In genomic region chr2:82834893-82835292, GRCh38 we compare ENCODE assay signal across 33 cellular contexts.
"Had no signal": no experiment of that assay in that cellular context is flagged by ENCODE, and none has a peak within 500 bp of the region (broad histone marks: within the 10 kb centered on the region; RNA-seq: fewer than 3 reads in every experiment).

No MANE protein-coding gene starts in this region.

- H3K4me3 ChIP-seq: adrenal gland, ascending aorta, body of pancreas, breast epithelium, cardiac muscle cell had no signal

- H3K27ac ChIP-seq: adrenal gland, ascending aorta, body of pancreas, brain microvascular endothelial cell, breast epithelium, cardiac muscle cell had no signal

- ATAC-seq: activated naive CD4-positive, alpha-beta T cell treated with anti-CD3 and anti-CD28 coated beads, Interleukin-2, amount 50 U/mL, for 72 hours; activated naive CD8-positive, alpha-beta T cell treated with anti-CD3 and anti-CD28 coated beads, Interleukin-2, amount 50 U/mL, for 24 hours; activated T-cell treated with anti-CD3 and anti-CD28 coated beads, Interleukin-2, amount 50 U/mL, for 4 hours; activated T-cell treated with anti-CD3 and anti-CD28 coated beads, Interleukin-2, amount 50 U/mL, for 72 hours; activated T-helper 17 cell treated with anti-CD3 and anti-CD28 coated beads, Interleukin-2, amount 50 U/mL, for 72 hours; body of pancreas had no signal

- H3K9me3 ChIP-seq: adrenal gland, ascending aorta, body of pancreas, breast epithelium had no signal

- H3K36me3 ChIP-seq: adrenal gland, ascending aorta, brain microvascular endothelial cell, breast epithelium, cardiac muscle cell had no signal

- DNase-seq: activated effector memory CD4-positive, alpha-beta T cell treated with anti-CD3 and anti-CD28 coated beads, Interleukin-2, amount 50 U/mL, for 16 hours; activated effector memory CD4-positive, alpha-beta T cell treated with Interleukin-2 at 50 U/mL for 16 hours; activated gamma-delta T cell; activated gamma-delta T cell treated with Interleukin-2 at 50 U/mL for 16 hours; activated naive CD4-positive, alpha-beta T cell; activated naive CD4-positive, alpha-beta T cell treated with anti-CD3 and anti-CD28 coated beads for 36 hours; activated naive CD4-positive, alpha-beta T cell treated with anti-CD3 and anti-CD28 coated beads, Interleukin-2, amount 10 ng/mL, durations not matched to agents 7 days and 5 days; activated naive CD4-positive, alpha-beta T cell treated with anti-CD3 and anti-CD28 coated beads, Interleukin-2, amount 50 U/mL, for 16 hours; activated naive CD4-positive, alpha-beta T cell treated with Interleukin-2 at 50 U/mL for 16 hours; activated naive CD8-positive, alpha-beta T cell treated with anti-CD3 and anti-CD28 coated beads for 36 hours; activated naive CD8-positive, alpha-beta T cell treated with anti-CD3 and anti-CD28 coated beads, Interleukin-2, amount 10 ng/mL, durations not matched to agents 7 days and 5 days; activated naive CD8-positive, alpha-beta T cell treated with anti-CD3 and anti-CD28 coated beads, Interleukin-2, amount 50 U/mL, for 24 hours; activated T-cell treated with anti-CD3 and anti-CD28 coated beads, Interleukin-2, amount 50 U/mL, for 24 hours; activated T-cell treated with anti-CD3 and anti-CD28 coated beads, Interleukin-2, amount 50 U/mL, for 4 hours; activated T-cell treated with anti-CD3 and anti-CD28 coated beads, Interleukin-2, amount 50 U/mL, for 48 hours; activated T-cell treated with anti-CD3 and anti-CD28 coated beads, Interleukin-2, amount 50 U/mL, for 72 hours; adrenal gland; amniotic stem cell; amygdala; anterior cingulate cortex; aorta; body of pancreas; brain microvascular endothelial cell; caudate nucleus; central memory CD4-positive, alpha-beta T cell; cerebellar nuclear complex had no signal

- H3K4me1 ChIP-seq: adrenal gland, ascending aorta, breast epithelium had no signal

- H3K27me3 ChIP-seq: adrenal gland, ascending aorta, body of pancreas, brain microvascular endothelial cell, breast epithelium, cardiac muscle cell had no signal

- FAIRE-seq: astrocyte, bronchial epithelial cell had no signal
